In the genomic region with DNA sequence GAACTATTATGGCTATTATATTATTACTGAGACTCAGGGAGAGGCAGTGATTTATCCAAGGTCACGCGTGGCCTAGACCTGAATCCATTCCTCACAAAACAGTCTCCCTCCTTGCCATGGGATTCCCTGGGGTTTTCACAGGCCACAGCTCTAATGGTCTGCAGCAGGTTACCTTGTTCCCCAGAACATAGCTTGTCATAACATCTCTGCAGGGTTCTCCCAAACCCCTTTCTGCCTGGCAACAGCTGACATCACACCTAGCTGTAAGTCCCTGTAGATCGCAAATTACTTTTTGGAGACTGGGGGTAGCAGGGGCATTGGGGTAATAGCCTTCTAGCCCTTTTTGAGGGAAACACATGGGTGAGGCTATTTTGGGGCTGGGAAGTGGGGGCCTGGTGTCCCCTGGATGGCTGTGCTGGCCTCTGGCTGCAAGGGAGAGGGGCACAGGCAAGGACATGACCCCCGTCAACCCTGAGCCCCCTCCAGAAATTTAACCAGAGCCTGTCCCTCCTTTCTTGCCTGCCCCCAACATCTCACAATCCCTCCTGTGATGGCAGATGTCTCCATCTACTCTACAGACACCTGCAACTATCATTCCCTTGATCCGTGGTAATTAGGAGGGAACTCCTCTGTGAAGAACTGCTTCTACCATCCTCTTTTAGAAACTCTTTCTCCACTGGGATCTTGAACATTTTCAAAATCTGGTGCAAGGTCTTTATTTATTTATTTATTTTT, we compare ENCODE assay signal across 8 cellular contexts. TPM values are rescaled to one million over a fixed set of nuclear protein-coding genes. Genes with fewer than 3 reads are reported as not detected.
A peak's percentile ranks its signal among the peaks of the same experiment; 100 is the strongest.
DNase-seq lines count a peak whose midpoint lies in the region; ATAC-seq and TF ChIP-seq lines count a peak whose summit lies in the region.

No MANE protein-coding gene starts in this region.

- no peaks in the 10 kb centered on the region for H3K9me3 Mint-ChIP-seq in activated T-cell treated with anti-CD3 and anti-CD28 coated beads, Interleukin-2, amount 50 U/mL, for 4 hours

- H3K9me3 ChIP-seq in right atrium auricular region, result no peaks in the 10 kb centered on the region

- peak overlapping the region; percentile 80 to 84 for H3K27ac ChIP-seq in right atrium auricular region

- no peak for TF ChIP-seq CTCF in GM12875 (IDR thresholded peaks at IDR 0.05; ENCODE audit: borderline replicate concordance, insufficient read depth, low read depth, low read length)
- no peak for TF ChIP-seq CTCF in right atrium auricular region (IDR thresholded peaks at IDR 0.05)

- H3K4me3 ChIP-seq in GM12875 (ENCODE audit: low read depth, low read length) (peak overlapping the region; percentile 97), right atrium auricular region (peak overlapping the region; percentile 39 to 50)

- peak; percentile 16 to 27 for ATAC-seq in activated T-cell treated with anti-CD3 and anti-CD28 coated beads, Interleukin-2, amount 50 U/mL, for 4 hours
- ATAC-seq in HG03175 (IDR thresholded peaks at IDR 0.05; ENCODE audit: unreplicated experiment), result no peak
- ATAC-seq in HG02870 (IDR thresholded peaks at IDR 0.05; ENCODE audit: unreplicated experiment), result no peak

- peak overlapping the region; percentile 98 for H3K4me3 Mint-ChIP-seq in activated T-cell treated with anti-CD3 and anti-CD28 coated beads, Interleukin-2, amount 50 U/mL, for 4 hours

- peaks cover 0 to 31% of the 10 kb centered on the region in 2 donors for H3K4me1 ChIP-seq in right atrium auricular region

- H3K27me3 Mint-ChIP-seq in activated T-cell treated with anti-CD3 and anti-CD28 coated beads, Interleukin-2, amount 50 U/mL, for 4 hours (ENCODE audit: low read depth), result no peaks in the 10 kb centered on the region

- peaks cover 2% of the 10 kb centered on the region for H3K36me3 Mint-ChIP-seq in activated T-cell treated with anti-CD3 and anti-CD28 coated beads, Interleukin-2, amount 50 U/mL, for 4 hours (ENCODE audit: insufficient read depth)

- H3K4me1 Mint-ChIP-seq in activated T-cell treated with anti-CD3 and anti-CD28 coated beads, Interleukin-2, amount 50 U/mL, for 4 hours (ENCODE audit: low read depth), result peaks cover 45% of the 10 kb centered on the region

- H3K36me3 ChIP-seq in right atrium auricular region, result no peaks in the 10 kb centered on the region

- DNase-seq in NAMALWA (ENCODE audit: low spot score) (peak; percentile 94), right atrium auricular region (ENCODE audit: low spot score) (no peak), GOT3 (lab: John Stamatoyannopoulos, UW) (no peak)
- DNase-seq in activated T-cell treated with anti-CD3 and anti-CD28 coated beads, Interleukin-2, amount 50 U/mL, for 4 hours, result peak; percentile 56
- DNase-seq in stimulated activated CD4-positive, alpha-beta T cell treated with anti-CD3 and anti-CD28 coated beads, Interleukin-2, amount 100 ng/mL, for 4 hours (ENCODE audit: low read depth), result peak; percentile 50

- H3K27me3 ChIP-seq in right atrium auricular region, result no peaks in the 10 kb centered on the region

RNA-seq across cellular contexts. Expression of a gene that starts 1.3 kb away (rescaled TPM):
- 100 to 1,000 TPM; 230 to 299 (median 241) TPM for total RNA-seq in activated T-cell treated with anti-CD3 and anti-CD28 coated beads, Interleukin-2, amount 50 U/mL, for 4 hours
- total RNA-seq in right atrium auricular region, result 100 to 1,000 TPM; 268 to 424 TPM

RNA-seq across cellular contexts. Expression of a gene that starts 38.1 kb away (rescaled TPM):
- 1,000 to 10,000 TPM; 2,955 to 3,473 (median 3,075) TPM for total RNA-seq in activated T-cell treated with anti-CD3 and anti-CD28 coated beads, Interleukin-2, amount 50 U/mL, for 4 hours
- total RNA-seq in right atrium auricular region, result 1,000 to 10,000 TPM; 1,334 to 2,461 TPM

RNA-seq across cellular contexts. Expression of a gene that starts 53.9 kb away (rescaled TPM):
- 100 to 1,000 TPM; 153 to 160 (median 156) TPM for total RNA-seq in activated T-cell treated with anti-CD3 and anti-CD28 coated beads, Interleukin-2, amount 50 U/mL, for 4 hours
- 10 to 100 TPM; 17.5 to 18.1 TPM for total RNA-seq in right atrium auricular region

Comparison
In these comparisons a context has a peak if more than half of its experiments do, and no peak if none do; other contexts are left out.
1. DNase-seq: peak in NAMALWA (single experiment), activated T-cell treated with anti-CD3 and anti-CD28 coated beads, Interleukin-2, amount 50 U/mL, for 4 hours (single experiment) and stimulated activated CD4-positive, alpha-beta T cell treated with anti-CD3 and anti-CD28 coated beads, Interleukin-2, amount 100 ng/mL, for 4 hours (single experiment); none in right atrium auricular region (single experiment) and GOT3 (single experiment).
2. ATAC-seq: peak in activated T-cell treated with anti-CD3 and anti-CD28 coated beads, Interleukin-2, amount 50 U/mL, for 4 hours (2 of 2); none in HG03175 (single experiment) and HG02870 (single experiment).
3. RNA of a gene that starts 53.9 kb away (total RNA-seq): 153 to 160 TPM in activated T-cell treated with anti-CD3 and anti-CD28 coated beads, Interleukin-2, amount 50 U/mL, for 4 hours; 17.5 to 18.1 TPM in right atrium auricular region; every median in the first group is over 4 times any median in the second.